ENCODE assay signal across 8 cellular contexts in the genomic region with DNA sequence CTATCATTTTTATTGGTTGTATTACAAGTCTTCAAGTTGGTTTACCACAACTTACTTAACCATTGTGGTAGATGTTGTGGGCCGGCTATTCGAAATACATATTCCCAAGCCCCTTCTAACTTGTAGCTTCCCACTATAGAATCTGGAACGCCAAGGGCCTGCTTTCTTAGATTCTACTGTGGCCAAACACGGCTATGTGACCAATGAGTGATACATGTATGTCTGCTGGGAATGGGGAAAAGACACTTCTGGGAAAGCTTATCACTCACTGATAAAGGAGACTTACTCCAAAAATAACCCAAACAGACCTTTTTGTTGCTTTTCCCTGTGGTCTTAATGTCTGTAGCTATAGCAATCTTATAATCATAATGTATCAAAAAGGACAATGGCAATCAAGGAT.
"Had no signal": no experiment of that assay in that cellular context is flagged by ENCODE, and none has a peak within 500 bp of the region (broad histone marks: within the 10 kb centered on the region; RNA-seq: fewer than 3 reads in every experiment).

No MANE protein-coding gene starts in this region.

- H3K27ac ChIP-seq: GM23248, HL-60 had no signal

- DNase-seq: GOT3, H7, HFFc6 had no signal

- ATAC-seq: HCT116, HepG2 had no signal

- H3K36me3 ChIP-seq: HAP-1 had no signal

- H3K9ac ChIP-seq: GM23248 had no signal

- FAIRE-seq: HepG2 had no signal

- H3K9me3 ChIP-seq: HAP-1 had no signal

- H3K4me3 ChIP-seq: GM23248, HAP-1 had no signal

- H2AFZ ChIP-seq: GM23248 had no signal

- H3K4me1 ChIP-seq: HAP-1 had no signal
